ENCODE assay signal across 24 cellular contexts in genomic region chrX:134315893-134316292, GRCh38.
"Had no signal": no experiment of that assay in that cellular context is flagged by ENCODE, and none has a peak within 500 bp of the region (broad histone marks: within the 10 kb centered on the region; RNA-seq: fewer than 3 reads in every experiment).

No MANE protein-coding gene starts in this region.

- ATAC-seq: activated CD4-positive, CD25-positive, alpha-beta regulatory T cell treated with anti-CD3 and anti-CD28 coated beads, Interleukin-2, amount 50 U/mL, for 24 hours; activated naive CD4-positive, alpha-beta T cell treated with anti-CD3 and anti-CD28 coated beads, Interleukin-2, amount 50 U/mL, for 72 hours; activated T-cell treated with anti-CD3 and anti-CD28 coated beads, Interleukin-2, amount 50 U/mL, for 4 hours; activated T-helper 17 cell treated with anti-CD3 and anti-CD28 coated beads, Interleukin-2, amount 50 U/mL, for 72 hours; gastroesophageal sphincter; left cardiac atrium; natural killer cell had no signal

- H3K4me1 ChIP-seq: gastroesophageal sphincter, neural progenitor cell, right atrium auricular region, tibial nerve had no signal

- H3K36me3 ChIP-seq: gastroesophageal sphincter, neural progenitor cell, right atrium auricular region, tibial nerve, WERI-Rb-1 had no signal

- H3K4me3 ChIP-seq: gastroesophageal sphincter, neural progenitor cell, right atrium auricular region, tibial nerve had no signal

- DNase-seq: activated CD4-positive, alpha-beta memory T cell treated with anti-CD3 and anti-CD28 coated beads for 36 hours; activated CD4-positive, alpha-beta T cell treated with anti-CD3 and anti-CD28 coated beads, Interleukin-2, amount 10 ng/mL, durations not matched to agents 24 days and 14 days; activated CD8-positive, alpha-beta memory T cell treated with anti-CD3 and anti-CD28 coated beads, Interleukin-2, amount 50 U/mL, for 4 hours; activated naive CD4-positive, alpha-beta T cell; activated T-cell treated with anti-CD3 and anti-CD28 coated beads, Interleukin-2, amount 50 U/mL, for 4 hours; effector memory CD4-positive, alpha-beta T cell; head of caudate nucleus; hippocampal formation; left cardiac atrium; natural killer cell; occipital lobe; stimulated activated CD4-positive, alpha-beta T cell treated with anti-CD3 and anti-CD28 coated beads, Interleukin-15, amount 100 ng/mL, for 24 hours; stimulated activated CD4-positive, alpha-beta T cell treated with anti-CD3 and anti-CD28 coated beads, Interleukin-2, amount 100 ng/mL, for 24 hours; stimulated activated naive CD4-positive, alpha-beta T cell; SW 1271; T-helper 9 cell; WERI-Rb-1 had no signal

- H3K27ac ChIP-seq: gastroesophageal sphincter, neural progenitor cell, right atrium auricular region, tibial nerve, WERI-Rb-1 had no signal
